ENCODE assay signal across 26 cellular contexts in genomic region chr6:163228041-163228440, GRCh38.
"Had no signal": no experiment of that assay in that cellular context is flagged by ENCODE, and none has a peak within 500 bp of the region (broad histone marks: within the 10 kb centered on the region; RNA-seq: fewer than 3 reads in every experiment).

No MANE protein-coding gene starts in this region.

- H3K36me3 Mint-ChIP-seq: stimulated activated effector memory CD8-positive, alpha-beta T cell treated with anti-CD3 and anti-CD28 coated beads, Interleukin-12 subunit alpha, Interleukin-12 subunit beta, amount 100 ng/mL, for 72 hours; stimulated activated memory B cell treated with anti-CD40 and anti-IgM and Interleukin-4, amounts not matched to agents 10 μg/mL and 1 μg/mL and 100 μg/mL, for 72 hours; stimulated activated naive B cell treated with anti-CD40 and anti-IgM and Interleukin-4, amounts not matched to agents 10 μg/mL and 1 μg/mL and 100 μg/mL, for 72 hours had no signal

- H3K36me3 ChIP-seq: stomach, suprapubic skin, thoracic aorta, thyroid gland, tibial artery, tibial nerve, transverse colon, upper lobe of left lung, upper lobe of right lung, uterus, vagina had no signal

- H3K9me3 Mint-ChIP-seq: stimulated activated effector memory CD8-positive, alpha-beta T cell treated with anti-CD3 and anti-CD28 coated beads, Interleukin-12 subunit alpha, Interleukin-12 subunit beta, amount 100 ng/mL, for 72 hours; stimulated activated naive CD8-positive, alpha-beta T cell treated with anti-CD3 and anti-CD28 coated beads, Interleukin-15, Interleukin-2, amounts not matched to agents 100 ng/mL and 50 ng/mL, for 24 hours had no signal

- H3K27me3 Mint-ChIP-seq: stimulated activated naive B cell treated with anti-CD40 and anti-IgM and Interleukin-4, amounts not matched to agents 10 μg/mL and 1 μg/mL and 100 μg/mL, for 72 hours; stimulated activated naive CD8-positive, alpha-beta T cell treated with anti-CD3 and anti-CD28 coated beads, Interleukin-15, Interleukin-2, amounts not matched to agents 100 ng/mL and 50 ng/mL, for 24 hours had no signal

- H3K9me3 ChIP-seq: stomach, suprapubic skin, testis, thoracic aorta, thyroid gland, transverse colon, upper lobe of left lung, upper lobe of right lung, uterus, vagina had no signal

- H3K27ac ChIP-seq: stomach, suprapubic skin, testis, thoracic aorta, thyroid gland, tibial artery, tibial nerve, transverse colon, upper lobe of left lung, upper lobe of right lung, uterus, vagina had no signal

- H3K27ac Mint-ChIP-seq: stimulated activated effector memory CD8-positive, alpha-beta T cell treated with anti-CD3 and anti-CD28 coated beads, Interleukin-12 subunit alpha, Interleukin-12 subunit beta, amount 100 ng/mL, for 72 hours; stimulated activated memory B cell treated with anti-CD40 and anti-IgM and Interleukin-4, amounts not matched to agents 10 μg/mL and 1 μg/mL and 100 μg/mL, for 72 hours; stimulated activated naive B cell treated with anti-CD40 and anti-IgM and Interleukin-4, amounts not matched to agents 10 μg/mL and 1 μg/mL and 100 μg/mL, for 72 hours; stimulated activated naive CD8-positive, alpha-beta T cell treated with anti-CD3 and anti-CD28 coated beads, Interleukin-15, amount 100 ng/mL, for 72 hours; stimulated activated naive CD8-positive, alpha-beta T cell treated with anti-CD3 and anti-CD28 coated beads, Interleukin-15, Interleukin-2, amounts not matched to agents 100 ng/mL and 50 ng/mL, for 24 hours had no signal

- H3K4me1 Mint-ChIP-seq: stimulated activated effector memory CD8-positive, alpha-beta T cell treated with anti-CD3 and anti-CD28 coated beads, Interleukin-12 subunit alpha, Interleukin-12 subunit beta, amount 100 ng/mL, for 72 hours; stimulated activated memory B cell treated with anti-CD40 and anti-IgM and Interleukin-4, amounts not matched to agents 10 μg/mL and 1 μg/mL and 100 μg/mL, for 72 hours; stimulated activated naive B cell treated with anti-CD40 and anti-IgM and Interleukin-4, amounts not matched to agents 10 μg/mL and 1 μg/mL and 100 μg/mL, for 72 hours; stimulated activated naive CD8-positive, alpha-beta T cell treated with anti-CD3 and anti-CD28 coated beads, Interleukin-15, amount 100 ng/mL, for 72 hours had no signal

- H3K4me3 Mint-ChIP-seq: stimulated activated effector memory CD8-positive, alpha-beta T cell treated with anti-CD3 and anti-CD28 coated beads, Interleukin-12 subunit alpha, Interleukin-12 subunit beta, amount 100 ng/mL, for 72 hours; stimulated activated memory B cell treated with anti-CD40 and anti-IgM and Interleukin-4, amounts not matched to agents 10 μg/mL and 1 μg/mL and 100 μg/mL, for 72 hours; stimulated activated naive B cell treated with anti-CD40 and anti-IgM and Interleukin-4, amounts not matched to agents 10 μg/mL and 1 μg/mL and 100 μg/mL, for 72 hours; stimulated activated naive CD8-positive, alpha-beta T cell treated with anti-CD3 and anti-CD28 coated beads, Interleukin-15, amount 100 ng/mL, for 72 hours; stimulated activated naive CD8-positive, alpha-beta T cell treated with anti-CD3 and anti-CD28 coated beads, Interleukin-15, Interleukin-2, amounts not matched to agents 100 ng/mL and 50 ng/mL, for 24 hours had no signal

- H3K4me3 ChIP-seq: stomach, suprapubic skin, testis, thoracic aorta, thyroid gland, tibial artery, tibial nerve, transverse colon, upper lobe of left lung, upper lobe of right lung, uterus, vagina had no signal

- H3K27me3 ChIP-seq: stomach, suprapubic skin, testis, thyroid gland, tibial artery, tibial nerve, transverse colon, upper lobe of left lung, upper lobe of right lung, uterus, vagina had no signal

- H3K4me1 ChIP-seq: stomach, suprapubic skin, testis, thyroid gland, tibial artery, tibial nerve, transverse colon, upper lobe of left lung, upper lobe of right lung, uterus, vagina had no signal

- DNase-seq: stimulated activated CD4-positive, alpha-beta T cell treated with anti-CD3 and anti-CD28 coated beads, Interleukin-2, amount 100 ng/mL, for 48 hours; stimulated activated CD4-positive, alpha-beta T cell treated with anti-CD3 and anti-CD28 coated beads, Interleukin-4, amount 100 ng/mL, for 1 hour; stimulated activated CD4-positive, alpha-beta T cell treated with anti-CD3 and anti-CD28 coated beads, Interleukin-4, amount 100 ng/mL, for 24 hours; stimulated activated CD4-positive, alpha-beta T cell treated with anti-CD3 and anti-CD28 coated beads, Interleukin-4, amount 100 ng/mL, for 4 hours; stimulated activated CD8-positive, alpha-beta memory T cell treated with anti-CD3 and anti-CD28 coated beads, Interleukin-4, amount 100 ng/mL, for 48 hours; stimulated activated naive B cell treated with anti-CD40 and anti-IgM and Interleukin-4, amounts not matched to agents 10 μg/mL and 1 μg/mL and 100 μg/mL, for 72 hours; stimulated activated naive CD4-positive, alpha-beta T cell; stimulated activated naive CD4-positive, alpha-beta T cell treated with Interleukin-2 at 50 U/mL for 16 hours; stimulated activated naive CD8-positive, alpha-beta T cell treated with anti-CD3 and anti-CD28 coated beads, Interleukin-15, amount 100 ng/mL, for 72 hours; stimulated activated naive CD8-positive, alpha-beta T cell treated with anti-CD3 and anti-CD28 coated beads, Interleukin-15, Interleukin-2, amounts not matched to agents 100 U/mL and 50 U/mL, for 24 hours; stomach; substantia nigra; testis; thyroid gland; tibial artery; transverse colon; upper lobe of left lung; upper lobe of right lung; uterus had no signal
